ENCODE assay signal across 20 cellular contexts in the genomic region with DNA sequence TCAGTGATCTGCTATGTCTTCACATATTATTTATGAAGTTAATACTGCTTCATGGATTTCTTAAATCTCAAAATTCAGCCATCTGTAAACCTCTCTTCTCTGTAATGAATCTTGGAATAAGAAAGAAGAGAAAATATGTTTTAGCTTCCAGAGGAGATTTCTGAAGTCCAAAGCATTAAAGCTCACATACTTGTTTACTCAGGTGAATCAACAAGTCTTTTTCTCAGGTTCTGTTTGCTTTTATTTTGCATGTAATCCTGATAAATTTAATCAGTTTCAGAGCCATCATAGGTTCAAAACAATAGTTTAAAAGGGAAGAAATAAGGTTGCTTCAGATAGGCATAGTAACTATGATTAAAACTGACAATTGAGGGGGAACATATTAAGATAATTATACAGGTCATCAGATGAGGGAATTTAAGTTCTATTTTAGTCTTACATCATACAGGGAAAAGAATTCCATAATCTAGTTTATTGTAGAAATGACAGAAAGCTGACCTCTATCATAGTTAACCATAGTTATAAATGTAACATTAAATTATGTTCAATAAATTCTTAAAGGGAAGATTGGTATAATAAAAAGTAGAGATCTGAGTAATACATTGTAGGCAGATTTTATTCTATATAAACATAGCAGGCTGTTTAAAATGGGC.
"Had no signal": no experiment of that assay in that cellular context is flagged by ENCODE, and none has a peak within 500 bp of the region (broad histone marks: within the 10 kb centered on the region; RNA-seq: fewer than 3 reads in every experiment).

No MANE protein-coding gene starts in this region.

- H3K4me3 Mint-ChIP-seq: effector memory CD8-positive, alpha-beta T cell; naive thymus-derived CD4-positive, alpha-beta T cell; nephron progenitor cell; stimulated activated memory B cell treated with anti-CD40 and anti-IgM and Interleukin-4, amounts not matched to agents 10 μg/mL and 1 μg/mL and 100 μg/mL, for 72 hours; stimulated activated naive CD8-positive, alpha-beta T cell treated with anti-CD3 and anti-CD28 coated beads, Interleukin-15, Interleukin-2, amounts not matched to agents 100 ng/mL and 50 ng/mL, for 24 hours had no signal

- H3K4me1 Mint-ChIP-seq: naive thymus-derived CD4-positive, alpha-beta T cell; nephron progenitor cell; stimulated activated memory B cell treated with anti-CD40 and anti-IgM and Interleukin-4, amounts not matched to agents 10 μg/mL and 1 μg/mL and 100 μg/mL, for 72 hours had no signal

- H3K27me3 Mint-ChIP-seq: effector memory CD8-positive, alpha-beta T cell; naive thymus-derived CD4-positive, alpha-beta T cell; stimulated activated memory B cell treated with anti-CD40 and anti-IgM and Interleukin-4, amounts not matched to agents 10 μg/mL and 1 μg/mL and 100 μg/mL, for 72 hours; stimulated activated naive CD8-positive, alpha-beta T cell treated with anti-CD3 and anti-CD28 coated beads, Interleukin-15, Interleukin-2, amounts not matched to agents 100 ng/mL and 50 ng/mL, for 24 hours had no signal

- H3K79me2 ChIP-seq: hepatocyte had no signal

- H3K36me3 Mint-ChIP-seq: naive thymus-derived CD4-positive, alpha-beta T cell; stimulated activated memory B cell treated with anti-CD40 and anti-IgM and Interleukin-4, amounts not matched to agents 10 μg/mL and 1 μg/mL and 100 μg/mL, for 72 hours had no signal

- ATAC-seq: effector memory CD8-positive, alpha-beta T cell; foreskin keratinocyte; left colon; left ventricle myocardium superior; naive thymus-derived CD4-positive, alpha-beta T cell; sciatic nerve; stimulated activated memory B cell treated with anti-CD40 and anti-IgM and Interleukin-4, amounts not matched to agents 10 μg/mL and 1 μg/mL and 100 μg/mL, for 72 hours had no signal

- H3K27ac ChIP-seq: foreskin keratinocyte, hepatocyte, spleen, tibial artery, upper lobe of left lung, uterus had no signal

- H3K9me3 ChIP-seq: spleen, tibial artery, upper lobe of left lung, uterus had no signal

- H3K4me3 ChIP-seq: hepatocyte, spleen, tibial artery, upper lobe of left lung, uterus had no signal

- H3K9me3 Mint-ChIP-seq: nephron progenitor cell; stimulated activated memory B cell treated with anti-CD40 and anti-IgM and Interleukin-4, amounts not matched to agents 10 μg/mL and 1 μg/mL and 100 μg/mL, for 72 hours; stimulated activated naive CD8-positive, alpha-beta T cell treated with anti-CD3 and anti-CD28 coated beads, Interleukin-15, Interleukin-2, amounts not matched to agents 100 ng/mL and 50 ng/mL, for 24 hours had no signal

- DNase-seq: effector memory CD8-positive, alpha-beta T cell; erythroblast; foreskin keratinocyte; left colon; left ventricle myocardium superior; mesendoderm; naive thymus-derived CD4-positive, alpha-beta T cell; nephron progenitor cell; posterior cingulate gyrus; spleen; stimulated activated CD4-positive, alpha-beta T cell treated with anti-CD3 and anti-CD28 coated beads, Interleukin-15, amount 100 ng/mL, for 24 hours; stimulated activated CD4-positive, alpha-beta T cell treated with anti-CD3 and anti-CD28 coated beads, Interleukin-1b, Interleukin-23, amount 100 ng/mL, for 48 hours; stimulated activated CD4-positive, alpha-beta T cell treated with anti-CD3 and anti-CD28 coated beads, Interleukin-4, amount 100 ng/mL, for 24 hours; tibial artery; upper lobe of left lung; uterus had no signal

- H3K4me2 ChIP-seq: hepatocyte had no signal

- H3K27ac Mint-ChIP-seq: effector memory CD8-positive, alpha-beta T cell; naive thymus-derived CD4-positive, alpha-beta T cell; nephron progenitor cell; stimulated activated memory B cell treated with anti-CD40 and anti-IgM and Interleukin-4, amounts not matched to agents 10 μg/mL and 1 μg/mL and 100 μg/mL, for 72 hours; stimulated activated naive CD8-positive, alpha-beta T cell treated with anti-CD3 and anti-CD28 coated beads, Interleukin-15, Interleukin-2, amounts not matched to agents 100 ng/mL and 50 ng/mL, for 24 hours had no signal

- H3K4me1 ChIP-seq: foreskin keratinocyte, spleen, tibial artery, upper lobe of left lung, uterus had no signal

- H3K36me3 ChIP-seq: spleen, tibial artery, upper lobe of left lung, uterus had no signal

- H3K27me3 ChIP-seq: foreskin keratinocyte, hepatocyte, spleen, tibial artery, upper lobe of left lung, uterus had no signal

- H2AFZ ChIP-seq: hepatocyte had no signal
